ENCODE assay signal across 14 cellular contexts in the genomic region with DNA sequence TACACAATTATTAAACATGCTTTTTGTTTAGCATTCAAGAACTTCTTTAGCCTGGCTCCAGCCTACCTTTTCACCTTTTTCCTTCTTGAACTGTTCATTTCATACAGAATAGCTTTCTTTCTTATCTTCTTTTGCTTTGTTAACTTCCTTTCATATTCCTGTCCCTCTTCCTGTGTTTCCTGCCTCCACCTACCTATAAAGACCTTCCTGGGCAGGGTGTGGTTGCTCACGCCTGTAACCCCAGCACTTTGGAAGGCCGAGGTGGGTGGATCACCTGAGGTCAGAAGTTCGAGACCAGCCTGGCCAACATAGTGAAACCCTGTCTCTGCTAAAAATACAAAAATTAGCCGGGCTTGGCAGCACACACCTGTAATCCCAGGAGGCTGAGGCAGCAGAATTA. TPM values are rescaled to one million over a fixed set of nuclear protein-coding genes. Genes with fewer than 3 reads are reported as not detected.
A peak's percentile ranks its signal among the peaks of the same experiment; 100 is the strongest.
DNase-seq lines count a peak whose midpoint lies in the region; ATAC-seq and TF ChIP-seq lines count a peak whose summit lies in the region.
"Had no signal": no experiment of that assay in that cellular context is flagged by ENCODE, and none has a peak within 500 bp of the region (broad histone marks: within the 10 kb centered on the region; RNA-seq: fewer than 3 reads in every experiment).

No MANE protein-coding gene starts in this region.

- peaks cover 87% of the 10 kb centered on the region for H3K79me2 ChIP-seq in PC-3 (ENCODE audit: low read length)

- CTCF ChIA-PET in PC-3 (lab: Charles Lee), result no interaction called here

- H3K27me3 Mint-ChIP-seq in activated CD4-positive, alpha-beta T cell treated with anti-CD3 and anti-CD28 coated beads, Interleukin-2, amount 10 ng/mL, durations not matched to agents 24 days and 14 days, result no peaks in the 10 kb centered on the region
- H3K27me3 Mint-ChIP-seq in central memory CD8-positive, alpha-beta T cell, result no peaks in the 10 kb centered on the region

- peaks cover 64% of the 10 kb centered on the region for H3K36me3 ChIP-seq in PC-3 (ENCODE audit: low read depth, low read length)
- H3K36me3 ChIP-seq in spleen, result peaks cover 8 to 91% (median 67%) of the 10 kb centered on the region in 6 donors

- H2AFZ ChIP-seq in PC-3 (ENCODE audit: low read length), result no peak overlapping the region

- H3K4me2 ChIP-seq in PC-3 (ENCODE audit: low read length), result no peak overlapping the region

- H3K4me3 Mint-ChIP-seq in activated CD4-positive, alpha-beta T cell treated with anti-CD3 and anti-CD28 coated beads, Interleukin-2, amount 10 ng/mL, durations not matched to agents 24 days and 14 days, result no peak overlapping the region
- no peak overlapping the region for H3K4me3 Mint-ChIP-seq in central memory CD8-positive, alpha-beta T cell

- no peak for TF ChIP-seq POLR2A in spleen (IDR thresholded peaks at IDR 0.05)

- H3K4me3 ChIP-seq in PC-3 (ENCODE audit: low read length), result no peak overlapping the region
- no peak overlapping the region for H3K4me3 ChIP-seq in spleen

- peak overlapping the region; percentile 54 for H3K27ac Mint-ChIP-seq in activated CD4-positive, alpha-beta T cell treated with anti-CD3 and anti-CD28 coated beads, Interleukin-2, amount 10 ng/mL, durations not matched to agents 24 days and 14 days
- peak overlapping the region; percentile 67 for H3K27ac Mint-ChIP-seq in central memory CD8-positive, alpha-beta T cell (ENCODE audit: low read depth)

- no peak overlapping the region for H3K9ac ChIP-seq in PC-3 (ENCODE audit: low read length)

- no peak for DNase-seq in activated CD4-positive, alpha-beta T cell treated with anti-CD3 and anti-CD28 coated beads, Interleukin-2, amount 10 ng/mL, durations not matched to agents 24 days and 14 days
- DNase-seq in activated CD4-positive, alpha-beta T cell treated with anti-CD3 and anti-CD28 coated beads for 4 hours, result no peak
- no peak for DNase-seq in PC-3
- DNase-seq in central memory CD8-positive, alpha-beta T cell (ENCODE audit: low spot score in 2 of 2), result no peak
- no peak for DNase-seq in spleen
- no peak for DNase-seq in NCI-H2196 (lab: John Stamatoyannopoulos, UW; ENCODE audit: unreplicated experiment)
- DNase-seq: ACHN; activated CD8-positive, alpha-beta memory T cell treated with anti-CD3 and anti-CD28 coated beads, Interleukin-2, amount 50 U/mL, for 4 hours; aorta; hippocampal formation; IMR-90; SHP77 treated with DMSO at 0.1 percent for 48 hours had no signal

- H4K20me1 ChIP-seq in PC-3 (ENCODE audit: low read length), result peaks cover 86% of the 10 kb centered on the region

- H3K27me3 ChIP-seq in PC-3 (ENCODE audit: low read length), result no peaks in the 10 kb centered on the region
- H3K27me3 ChIP-seq in spleen (replicated peaks in 1 of 7), result no peaks in the 10 kb centered on the region

- no peaks in the 10 kb centered on the region for H3K9me2 ChIP-seq in PC-3 (replicated peaks; ENCODE audit: low read length)

- H3K9me3 ChIP-seq in PC-3 (ENCODE audit: low read length) (no peaks in the 10 kb centered on the region), spleen (no peaks in the 10 kb centered on the region)

- WGBS in spleen, 5 donors, result 44 to 68% (median 58%) methylated on average over 4 of the region's 4 CpGs

- ATAC-seq in PC-3 (no peak), HG03097 (IDR thresholded peaks at IDR 0.05; ENCODE audit: low FRiP score, unreplicated experiment) (no peak), HG02623 (IDR thresholded peaks at IDR 0.05; ENCODE audit: unreplicated experiment) (no peak)
- no peak for ATAC-seq in central memory CD8-positive, alpha-beta T cell (replicated peaks; ENCODE audit: extremely low read depth, poor library complexity, severe bottlenecking)

- TF ChIP-seq CTCF in PC-3 (conservative IDR thresholded peaks at IDR 0.05; ENCODE audit: low read depth, low read length) (no peak), spleen (IDR thresholded peaks at IDR 0.05 in 8 of 11, conservative IDR thresholded peaks at IDR 0.05 in 3 of 11) (no peak)

- H3K27ac ChIP-seq in PC-3 (ENCODE audit: low read length) (peak overlapping the region; percentile 81; the same call in 1 of the 2 replicates), spleen (peak overlapping the region in 6 of 8 donors; percentile 2 to 70 (median 33))

- H3K4me1 ChIP-seq in PC-3 (ENCODE audit: insufficient read depth, low read length) (peaks cover 29% of the 10 kb centered on the region), spleen (peaks cover 0 to 61% (median 34%) of the 10 kb centered on the region in 6 donors)

- POLR2A ChIA-PET in PC-3 (lab: Charles Lee; ENCODE audit: unreplicated experiment), result no interaction called here

- peaks cover 10% of the 10 kb centered on the region for H3F3A ChIP-seq in PC-3 (ENCODE audit: low read length, unreplicated experiment)

- H3K9me3 Mint-ChIP-seq in activated CD4-positive, alpha-beta T cell treated with anti-CD3 and anti-CD28 coated beads, Interleukin-2, amount 10 ng/mL, durations not matched to agents 24 days and 14 days, result no peaks in the 10 kb centered on the region
- no peaks in the 10 kb centered on the region for H3K9me3 Mint-ChIP-seq in central memory CD8-positive, alpha-beta T cell

- peaks cover 62% of the 10 kb centered on the region for H3K36me3 Mint-ChIP-seq in activated CD4-positive, alpha-beta T cell treated with anti-CD3 and anti-CD28 coated beads, Interleukin-2, amount 10 ng/mL, durations not matched to agents 24 days and 14 days (ENCODE audit: low read depth)
- H3K36me3 Mint-ChIP-seq in central memory CD8-positive, alpha-beta T cell (ENCODE audit: insufficient read depth), result peaks cover 53% of the 10 kb centered on the region

- BruUV-seq in PC-3 (replicated peaks; lab: Mats Ljungman, UMichigan), result no TSS peak

- intact Hi-C loops in activated CD4-positive, alpha-beta T cell treated with anti-CD3 and anti-CD28 coated beads, Interleukin-2, amount 10 ng/mL, durations not matched to agents 24 days and 14 days (cut with micrococcal nuclease), result no loop called here
- intact Hi-C loops in PC-3 (cut with micrococcal nuclease), result loop anchor here (2.0 kb wide), 2 partner anchors 18 to 78 kb away; no protein-coding TSS in a partner anchor
- intact Hi-C loops in spleen (cut with DNase I; ENCODE audit: low total_unique reads), result no loop called here

- H3K4me1 Mint-ChIP-seq in activated CD4-positive, alpha-beta T cell treated with anti-CD3 and anti-CD28 coated beads, Interleukin-2, amount 10 ng/mL, durations not matched to agents 24 days and 14 days, result peaks cover 32% of the 10 kb centered on the region
- H3K4me1 Mint-ChIP-seq in central memory CD8-positive, alpha-beta T cell, result peaks cover 33% of the 10 kb centered on the region

RNA-seq across cellular contexts. Expression of a gene that starts 22.9 kb away (rescaled TPM):
- total RNA-seq in activated CD4-positive, alpha-beta T cell treated with anti-CD3 and anti-CD28 coated beads, Interleukin-2, amount 10 ng/mL, durations not matched to agents 24 days and 14 days, result 318 and 321 TPM in 2 replicates
- total RNA-seq in PC-3 (2014; rRNA removed), result 224 and 258 TPM in 2 replicates
- total RNA-seq in spleen, result 100 to 1,000 TPM; 151 to 188 (median 159) TPM
- 10 to 100 TPM; 44.9 to 67.0 (median 65.4) TPM for polyA plus RNA-seq in spleen

RNA-seq across cellular contexts. Expression of a gene that starts 31.0 kb away (rescaled TPM):
- 162 and 169 TPM in 2 replicates for total RNA-seq in activated CD4-positive, alpha-beta T cell treated with anti-CD3 and anti-CD28 coated beads, Interleukin-2, amount 10 ng/mL, durations not matched to agents 24 days and 14 days
- total RNA-seq in PC-3 (2014; rRNA removed) (48.7 and 55.9 TPM in 2 replicates), spleen (10 to 100 TPM; 27.6 to 64.5 (median 45.4) TPM)
- polyA plus RNA-seq in spleen, result 10 to 100 TPM; 31.4 to 37.3 (median 37.3) TPM
